24 cellular contexts compared by ENCODE assay signal in genomic region chr6:121653624-121654008, GRCh38.
DNase-seq lines count a peak whose midpoint lies in the region; ATAC-seq and TF ChIP-seq lines count a peak whose summit lies in the region.
"Had no signal": no experiment of that assay in that cellular context is flagged by ENCODE, and none has a peak within 500 bp of the region (broad histone marks: within the 10 kb centered on the region; RNA-seq: fewer than 3 reads in every experiment).

No MANE protein-coding gene starts in this region.

- H3K36me3 Mint-ChIP-seq in mesothelial cell of epicardium: no peaks in the 10 kb centered on the region
- no peaks in the 10 kb centered on the region for H3K36me3 Mint-ChIP-seq in activated naive CD8-positive, alpha-beta T cell treated with anti-CD3 and anti-CD28 coated beads, Interleukin-2, amount 50 U/mL, for 24 hours (ENCODE audit: low read depth)
- H3K36me3 Mint-ChIP-seq: activated naive CD8-positive, alpha-beta T cell treated with anti-CD3 and anti-CD28 coated beads, Interleukin-2, amount 10 ng/mL, durations not matched to agents 7 days and 5 days; natural killer cell; type B pancreatic cell had no signal

- H3K4me1 Mint-ChIP-seq in mesothelial cell of epicardium: peaks cover 23% of the 10 kb centered on the region
- peaks cover 35% of the 10 kb centered on the region for H3K4me1 Mint-ChIP-seq in activated naive CD8-positive, alpha-beta T cell treated with anti-CD3 and anti-CD28 coated beads, Interleukin-2, amount 50 U/mL, for 24 hours
- H3K4me1 Mint-ChIP-seq: B cell, natural killer cell had no signal

- H3K4me3 ChIP-seq in BLaER1 treated with 17β-estradiol and CSF1 and Interleukin-3, amounts not matched to agents 10 nM and 100 nM: peak overlapping the region in 4 of 10 experiments; percentile 8 to 49 (median 32); a peak in 4 of 20 replicates
- H3K4me3 ChIP-seq in hepatocyte (no peak overlapping the region), smooth muscle cell (no peak overlapping the region)
- H3K4me3 ChIP-seq: cardiac muscle cell, sigmoid colon had no signal

- CTCF ChIA-PET in RWPE1 (lab: Yijun Ruan, JAX): no interaction called here

- POLR2A ChIA-PET in RWPE1 (lab: Yijun Ruan, JAX; ENCODE audit: low non-redundant PET): no interaction called here

- no peak overlapping the region for H3K4me3 Mint-ChIP-seq in mesothelial cell of epicardium
- no peak overlapping the region for H3K4me3 Mint-ChIP-seq in activated naive CD8-positive, alpha-beta T cell treated with anti-CD3 and anti-CD28 coated beads, Interleukin-2, amount 50 U/mL, for 24 hours
- H3K4me3 Mint-ChIP-seq: activated naive CD8-positive, alpha-beta T cell treated with anti-CD3 and anti-CD28 coated beads, Interleukin-2, amount 10 ng/mL, durations not matched to agents 7 days and 5 days; B cell; natural killer cell; type B pancreatic cell had no signal

- peak overlapping the region in 9 of 11 experiments; percentile 28 to 77 (median 68); a peak in 17 of 22 replicates for H3K27ac ChIP-seq in BLaER1 treated with 17β-estradiol and CSF1 and Interleukin-3, amounts not matched to agents 10 nM and 100 nM
- H3K27ac ChIP-seq in RWPE1: 0 out of 2 replicates have a peak overlapping the region, but pooled peaks have one; percentile 40
- peak overlapping the region; percentile 39 for H3K27ac ChIP-seq in hepatocyte
- H3K27ac ChIP-seq in smooth muscle cell (ENCODE audit: low read depth): peak overlapping the region; percentile 74
- H3K27ac ChIP-seq: cardiac muscle cell, foreskin keratinocyte had no signal

- WGBS in hepatocyte (ENCODE audit: low lambda C conversion rate, missing lambda C conversion rate): 94% methylated on average over 11 of the region's 11 CpGs
- WGBS in smooth muscle cell (ENCODE audit: low lambda C conversion rate): 95% methylated on average over 11 of the region's 11 CpGs

- TF ChIP-seq CTCF in RWPE1 (conservative IDR thresholded peaks at IDR 0.05; ENCODE audit: low read depth) (no peak), hepatocyte (IDR thresholded peaks at IDR 0.05; ENCODE audit: poor library complexity) (no peak), smooth muscle cell (IDR thresholded peaks at IDR 0.05; ENCODE audit: borderline replicate concordance, insufficient read depth, poor library complexity, severe bottlenecking) (no peak), mesothelial cell of epicardium (IDR thresholded peaks at IDR 0.05; ENCODE audit: unreplicated experiment) (no peak)

- DNase-seq in RWPE1 (ENCODE audit: low spot score): no peak
- no peak for DNase-seq in hepatocyte (ENCODE audit: low spot score)
- DNase-seq in smooth muscle cell (lab: John Stamatoyannopoulos, UW; ENCODE audit: unreplicated experiment): no peak
- DNase-seq in RPMI8226: no peak
- DNase-seq in activated T-cell treated with anti-CD3 and anti-CD28 coated beads, Interleukin-2, amount 50 U/mL, for 1 hour: no peak
- DNase-seq in mesothelial cell of epicardium (ENCODE audit: low spot score in 2 of 2, unreplicated experiment in 2 of 2): no peak
- DNase-seq in activated naive CD8-positive, alpha-beta T cell treated with anti-CD3 and anti-CD28 coated beads, Interleukin-2, amount 50 U/mL, for 24 hours: no peak
- DNase-seq: activated CD4-positive, CD25-positive, alpha-beta regulatory T cell treated with anti-CD3 and anti-CD28 coated beads, Interleukin-2, amount 50 U/mL, for 72 hours; activated naive CD8-positive, alpha-beta T cell treated with anti-CD3 and anti-CD28 coated beads, Interleukin-2, amount 10 ng/mL, durations not matched to agents 7 days and 5 days; mesendoderm; natural killer cell; NCI-H1092 treated with DMSO at 0.1 percent for 48 hours; NCI-H2081 treated with DMSO at 0.1 percent for 48 hours; NCI-H510A; stimulated activated CD4-positive, alpha-beta T cell treated with anti-CD3 and anti-CD28 coated beads, Interleukin-2, amount 100 ng/mL, for 24 hours; stimulated activated naive CD4-positive, alpha-beta T cell treated with Interleukin-2 at 50 U/mL for 16 hours had no signal

- peaks cover 34 to 57% (median 40%) of the 10 kb centered on the region in 10 experiments for H3K4me1 ChIP-seq in BLaER1 treated with 17β-estradiol and CSF1 and Interleukin-3, amounts not matched to agents 10 nM and 100 nM
- no peaks in the 10 kb centered on the region for H3K4me1 ChIP-seq in hepatocyte (ENCODE audit: insufficient read depth)
- no peaks in the 10 kb centered on the region for H3K4me1 ChIP-seq in smooth muscle cell (ENCODE audit: low read depth)
- H3K4me1 ChIP-seq: sigmoid colon had no signal

- H3K27me3 ChIP-seq in BLaER1 treated with 17β-estradiol and CSF1 and Interleukin-3, amounts not matched to agents 10 nM and 100 nM: no peaks in the 10 kb centered on the region
- H3K27me3 ChIP-seq in hepatocyte (no peaks in the 10 kb centered on the region), smooth muscle cell (ENCODE audit: low read depth) (no peaks in the 10 kb centered on the region)
- H3K27me3 ChIP-seq: cardiac muscle cell, foreskin keratinocyte, sigmoid colon had no signal

- no peak overlapping the region for H3K27ac Mint-ChIP-seq in mesothelial cell of epicardium
- H3K27ac Mint-ChIP-seq in activated naive CD8-positive, alpha-beta T cell treated with anti-CD3 and anti-CD28 coated beads, Interleukin-2, amount 50 U/mL, for 24 hours: no peak overlapping the region
- H3K27ac Mint-ChIP-seq: activated naive CD8-positive, alpha-beta T cell treated with anti-CD3 and anti-CD28 coated beads, Interleukin-2, amount 10 ng/mL, durations not matched to agents 7 days and 5 days; activated T-helper 2 cell treated with anti-CD3 and anti-CD28 coated beads, Interferon-gamma antibody, Interleukin-2, Interleukin-4, amounts not matched to agents 10 μg/mL and 5 μg/mL and 100 μg/mL, durations not matched to agents 14 hours and 24 hours and 36 hours; B cell; natural killer cell; type B pancreatic cell had no signal

- no peaks in the 10 kb centered on the region for H3K9me2 ChIP-seq in hepatocyte (replicated peaks; ENCODE audit: insufficient read depth)

- H3K9me3 ChIP-seq in BLaER1 treated with 17β-estradiol and CSF1 and Interleukin-3, amounts not matched to agents 10 nM and 100 nM (replicated peaks in 1 of 11): peaks cover 0 to 14% (median 10%) of the 10 kb centered on the region in 11 experiments; a peak in 16 of 22 replicates
- H3K9me3 ChIP-seq in hepatocyte (ENCODE audit: low read depth) (no peaks in the 10 kb centered on the region), smooth muscle cell (replicated peaks; ENCODE audit: low read depth) (no peaks in the 10 kb centered on the region)
- H3K9me3 ChIP-seq: sigmoid colon had no signal

- no peaks in the 10 kb centered on the region for H3K27me3 Mint-ChIP-seq in mesothelial cell of epicardium (ENCODE audit: low read depth)
- no peaks in the 10 kb centered on the region for H3K27me3 Mint-ChIP-seq in activated naive CD8-positive, alpha-beta T cell treated with anti-CD3 and anti-CD28 coated beads, Interleukin-2, amount 50 U/mL, for 24 hours
- H3K27me3 Mint-ChIP-seq: activated naive CD8-positive, alpha-beta T cell treated with anti-CD3 and anti-CD28 coated beads, Interleukin-2, amount 10 ng/mL, durations not matched to agents 7 days and 5 days; B cell; type B pancreatic cell had no signal

- no peak overlapping the region for H2AFZ ChIP-seq in hepatocyte
- no peak overlapping the region for H2AFZ ChIP-seq in smooth muscle cell (ENCODE audit: low read depth)

- H3K79me2 ChIP-seq in hepatocyte: no peaks in the 10 kb centered on the region
- H3K79me2 ChIP-seq in smooth muscle cell (ENCODE audit: low read depth): no peaks in the 10 kb centered on the region

- no peak for ATAC-seq in activated naive CD8-positive, alpha-beta T cell treated with anti-CD3 and anti-CD28 coated beads, Interleukin-2, amount 50 U/mL, for 24 hours
- ATAC-seq: HCT116, natural killer cell had no signal

- H3K9ac ChIP-seq in BLaER1 treated with 17β-estradiol and CSF1 and Interleukin-3, amounts not matched to agents 10 nM and 100 nM: peak overlapping the region in 5 of 11 experiments; percentile 7 to 36 (median 31); a peak in 5 of 22 replicates
- no peak overlapping the region for H3K9ac ChIP-seq in smooth muscle cell (ENCODE audit: low read depth)

- no peaks in the 10 kb centered on the region for H3F3A ChIP-seq in smooth muscle cell (ENCODE audit: low read depth)

- H3K4me2 ChIP-seq in BLaER1 treated with 17β-estradiol and CSF1 and Interleukin-3, amounts not matched to agents 10 nM and 100 nM: peak overlapping the region; percentile 61 to 82 (median 79)
- H3K4me2 ChIP-seq in hepatocyte (no peak overlapping the region), smooth muscle cell (peak overlapping the region; percentile 67)

- H4K20me1 ChIP-seq in BLaER1 treated with 17β-estradiol and CSF1 and Interleukin-3, amounts not matched to agents 10 nM and 100 nM: no peaks in the 10 kb centered on the region
- no peaks in the 10 kb centered on the region for H4K20me1 ChIP-seq in hepatocyte (ENCODE audit: insufficient read depth, poor library complexity, severe bottlenecking)
- H4K20me1 ChIP-seq in smooth muscle cell (ENCODE audit: low read depth): no peaks in the 10 kb centered on the region

- no peaks in the 10 kb centered on the region for H3K9me3 Mint-ChIP-seq in mesothelial cell of epicardium
- H3K9me3 Mint-ChIP-seq in activated naive CD8-positive, alpha-beta T cell treated with anti-CD3 and anti-CD28 coated beads, Interleukin-2, amount 50 U/mL, for 24 hours: peaks cover 4% of the 10 kb centered on the region
- H3K9me3 Mint-ChIP-seq: activated naive CD8-positive, alpha-beta T cell treated with anti-CD3 and anti-CD28 coated beads, Interleukin-2, amount 10 ng/mL, durations not matched to agents 7 days and 5 days; activated T-helper 2 cell treated with anti-CD3 and anti-CD28 coated beads, Interferon-gamma antibody, Interleukin-2, Interleukin-4, amounts not matched to agents 10 μg/mL and 5 μg/mL and 100 μg/mL, durations not matched to agents 14 hours and 24 hours and 36 hours; type B pancreatic cell had no signal

- H3K36me3 ChIP-seq in BLaER1 treated with 17β-estradiol and CSF1 and Interleukin-3, amounts not matched to agents 10 nM and 100 nM: no peaks in the 10 kb centered on the region
- H3K36me3 ChIP-seq in hepatocyte (replicated peaks; ENCODE audit: insufficient read depth, low read depth) (no peaks in the 10 kb centered on the region), smooth muscle cell (ENCODE audit: low read depth) (no peaks in the 10 kb centered on the region)
- H3K36me3 ChIP-seq: cardiac muscle cell, sigmoid colon had no signal
